21 cellular contexts compared by ENCODE assay signal in the genomic region with DNA sequence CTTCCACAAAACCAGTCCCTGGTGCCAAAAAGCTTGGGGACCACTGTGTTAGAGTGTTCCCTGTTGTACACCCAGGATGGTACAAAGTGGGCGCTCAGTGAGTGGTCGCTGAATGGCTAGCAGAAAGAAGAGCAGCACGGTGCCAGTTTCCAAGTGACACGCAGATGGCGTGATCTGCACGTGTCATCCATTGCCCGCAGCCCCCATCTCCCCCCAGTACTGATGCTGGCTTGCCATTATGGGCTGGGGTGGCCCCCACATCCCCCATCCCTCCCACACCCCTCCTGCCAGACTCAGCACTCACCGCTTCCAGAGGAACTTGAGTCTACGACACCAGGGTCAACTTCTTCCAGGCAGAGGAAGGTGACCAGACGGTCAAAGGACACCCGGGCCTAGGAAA. TPM values are rescaled to one million over a fixed set of nuclear protein-coding genes. Genes with fewer than 3 reads are reported as not detected.
A peak's percentile ranks its signal among the peaks of the same experiment; 100 is the strongest.
DNase-seq lines count a peak whose midpoint lies in the region; ATAC-seq, FAIRE-seq and TF ChIP-seq lines count a peak whose summit lies in the region.
"Had no signal": no experiment of that assay in that cellular context is flagged by ENCODE, and none has a peak within 500 bp of the region (broad histone marks: within the 10 kb centered on the region; RNA-seq: fewer than 3 reads in every experiment).

No MANE protein-coding gene starts in this region.

- no peak overlapping the region for H3K27ac ChIP-seq in HepG2 (ENCODE audit: extremely low read length, insufficient read depth, low read length)
- H3K27ac ChIP-seq in right lobe of liver = no peak overlapping the region
- no peak overlapping the region for H3K27ac ChIP-seq in kidney (ENCODE audit: low read depth in 2 of 2, low read length in 2 of 2)
- peak overlapping the region; percentile 45 for H3K27ac ChIP-seq in neutrophil
- no peak overlapping the region for H3K27ac ChIP-seq in substantia nigra (ENCODE audit: low read depth, low read length, poor library complexity, severe bottlenecking)
- H3K27ac ChIP-seq: 22Rv1; A549; BLaER1 treated with 17β-estradiol and CSF1 and Interleukin-3, amounts not matched to agents 10 nM and 100 nM; C4-2B had no signal

- H3K27ac Mint-ChIP-seq in nephron progenitor cell = no peak overlapping the region
- H3K27ac Mint-ChIP-seq: B cell; CD4-positive, alpha-beta memory T cell; CD8-positive, alpha-beta memory T cell had no signal

- H3K4me3 Mint-ChIP-seq in nephron progenitor cell = no peak overlapping the region
- H3K4me3 Mint-ChIP-seq: B cell; CD4-positive, alpha-beta memory T cell; CD4-positive, CD25-positive, alpha-beta regulatory T cell; CD8-positive, alpha-beta memory T cell had no signal

- H4K20me1 ChIP-seq in HepG2 (ENCODE audit: insufficient read depth, low read length) = 0 out of 2 replicates have a peak, but pooled peaks cover 7% of the 10 kb centered on the region
- H4K20me1 ChIP-seq: BLaER1 treated with 17β-estradiol and CSF1 and Interleukin-3, amounts not matched to agents 10 nM and 100 nM had no signal

- no peak for TF ChIP-seq RAD21 in HepG2 (CRISPR knock-in tag; IDR thresholded peaks at IDR 0.05)

- no peaks in the 10 kb centered on the region for H3K9me3 ChIP-seq in HepG2 (ENCODE audit: low read length)
- H3K9me3 ChIP-seq in right lobe of liver = no peaks in the 10 kb centered on the region
- H3K9me3 ChIP-seq in kidney (ENCODE audit: control insufficient read depth in 1 of 2, low read length in 2 of 2) = no peaks in the 10 kb centered on the region
- H3K9me3 ChIP-seq in neutrophil = no peaks in the 10 kb centered on the region
- H3K9me3 ChIP-seq: A549; BLaER1 treated with 17β-estradiol and CSF1 and Interleukin-3, amounts not matched to agents 10 nM and 100 nM had no signal

- POLR2A ChIA-PET in HepG2 (lab: Yijun Ruan, JAX) = no interaction called here

- H3K79me2 ChIP-seq in HepG2 (ENCODE audit: insufficient read depth, low read length) = no peaks in the 10 kb centered on the region

- TF ChIP-seq EP300 in HepG2 (IDR thresholded peaks at IDR 0.05; ENCODE audit: low read depth in 2 of 2, low read length in 2 of 2) (no peak), HepG2 (CRISPR knock-in tag; IDR thresholded peaks at IDR 0.05; ENCODE audit: borderline replicate concordance) (no peak)

- CTCF ChIA-PET in HepG2 (lab: Yijun Ruan, JAX; ENCODE audit: low intra/inter-chr PET ratio, low total read pairs) = no interaction called here

- in situ Hi-C loops in HepG2 (cut with HindIII; ENCODE audit: extremely low pct_ligation_motif_present, low pct_unique_long_range_greater_than_20kb) = no loop called here

- peaks cover 22% of the 10 kb centered on the region for H3K4me1 Mint-ChIP-seq in nephron progenitor cell
- H3K4me1 Mint-ChIP-seq: B cell; CD8-positive, alpha-beta memory T cell had no signal

- no peaks in the 10 kb centered on the region for H3K27me3 Mint-ChIP-seq in nephron progenitor cell (ENCODE audit: low read depth, poor library complexity)

- H3K36me3 ChIP-seq in HepG2 (replicated peaks in 1 of 2; ENCODE audit: control insufficient read depth in 1 of 2, insufficient read depth in 2 of 2, low read length in 2 of 2) (peaks cover 62 to 82% of the 10 kb centered on the region in 2 experiments), right lobe of liver (peaks cover 0 to 80% (median 24%) of the 10 kb centered on the region in 4 donors), kidney (ENCODE audit: control insufficient read depth in 1 of 2, insufficient read depth in 2 of 2, low read length in 2 of 2) (peaks cover 7 to 31% of the 10 kb centered on the region in 2 donors), neutrophil (peaks cover 35% of the 10 kb centered on the region)
- H3K36me3 ChIP-seq: BLaER1 treated with 17β-estradiol and CSF1 and Interleukin-3, amounts not matched to agents 10 nM and 100 nM had no signal

- no peaks in the 10 kb centered on the region for H3K27me3 ChIP-seq in HepG2 (ENCODE audit: control insufficient read depth in 1 of 2, insufficient read depth in 2 of 2, low read length in 2 of 2)
- no peaks in the 10 kb centered on the region for H3K27me3 ChIP-seq in right lobe of liver
- H3K27me3 ChIP-seq in neutrophil = no peaks in the 10 kb centered on the region
- H3K27me3 ChIP-seq: BLaER1 treated with 17β-estradiol and CSF1 and Interleukin-3, amounts not matched to agents 10 nM and 100 nM had no signal

- H3K9ac ChIP-seq in HepG2 (ENCODE audit: insufficient read depth, low read depth, low read length) (no peak overlapping the region), kidney (ENCODE audit: low read length in 2 of 2) (no peak overlapping the region)
- H3K9ac ChIP-seq: BLaER1 treated with 17β-estradiol and CSF1 and Interleukin-3, amounts not matched to agents 10 nM and 100 nM had no signal

- no TSS peak for BruUV-seq in HepG2 (replicated peaks; lab: Mats Ljungman, UMichigan)

- TF ChIP-seq CTCF in HepG2 (CRISPR knock-in tag; IDR thresholded peaks at IDR 0.05) (no peak), right lobe of liver (IDR thresholded peaks at IDR 0.05) (no peak), kidney (IDR thresholded peaks at IDR 0.05; ENCODE audit: borderline replicate concordance, extremely low read depth, insufficient read depth) (no peak), neutrophil (IDR thresholded peaks at IDR 0.05) (no peak), nephron progenitor cell (IDR thresholded peaks at IDR 0.05) (no peak)

- no peak overlapping the region for H3K4me2 ChIP-seq in HepG2 (ENCODE audit: low read depth, low read length)
- H3K4me2 ChIP-seq: A549; BLaER1 treated with 17β-estradiol and CSF1 and Interleukin-3, amounts not matched to agents 10 nM and 100 nM had no signal

- TF ChIP-seq POLR2A in HepG2 (IDR thresholded peaks at IDR 0.05; ENCODE audit: insufficient read depth in 1 of 2, low read depth in 2 of 2, low read length in 2 of 2) = peak in 1 of 2 experiments; percentile 46; a peak in 1 of 4 replicates
- no peak for TF ChIP-seq POLR2A in right lobe of liver (IDR thresholded peaks at IDR 0.05)

- no peaks in the 10 kb centered on the region for H3K4me1 ChIP-seq in HepG2 (ENCODE audit: insufficient read depth, low read length)
- H3K4me1 ChIP-seq in right lobe of liver = no peaks in the 10 kb centered on the region
- H3K4me1 ChIP-seq in kidney (ENCODE audit: control insufficient read depth in 1 of 2, insufficient read depth in 1 of 2, low read depth in 1 of 2, low read length in 2 of 2) = no peaks in the 10 kb centered on the region
- H3K4me1 ChIP-seq in neutrophil (ENCODE audit: control insufficient read depth in 1 of 2, insufficient read depth in 1 of 2, low read depth in 1 of 2, low read length in 1 of 2) = peaks cover 8 to 17% of the 10 kb centered on the region in 2 experiments
- H3K4me1 ChIP-seq: A549 had no signal

- no peaks in the 10 kb centered on the region for H3K9me3 Mint-ChIP-seq in nephron progenitor cell
- H3K9me3 Mint-ChIP-seq: CD4-positive, alpha-beta memory T cell had no signal

- WGBS in HepG2 (ENCODE audit: low lambda C conversion rate) = 98% methylated on average over 11 of the region's 11 CpGs
- 82% methylated on average over 5 of the region's 11 CpGs for WGBS in right lobe of liver (ENCODE audit: insufficient coverage, low coverage, low lambda C conversion rate, missing lambda C conversion rate)

- no peaks in the 10 kb centered on the region for H3K36me3 Mint-ChIP-seq in nephron progenitor cell (ENCODE audit: low read depth)
- H3K36me3 Mint-ChIP-seq: CD4-positive, alpha-beta memory T cell; CD4-positive, CD25-positive, alpha-beta regulatory T cell; CD8-positive, alpha-beta memory T cell had no signal

- ATAC-seq in HepG2 = no peak
- no peak for ATAC-seq in right lobe of liver

- DNase-seq in HepG2 (ENCODE audit: low spot score) (no peak), right lobe of liver (no peak), dedifferentiated amniotic fluid mesenchymal stem cell (ENCODE audit: extremely low spot score) (peak; percentile 9), kidney (peak; percentile 42), substantia nigra (lab: John Stamatoyannopoulos, UW) (no peak), nephron progenitor cell (no peak), NAMALWA (ENCODE audit: low spot score) (no peak)
- DNase-seq: COR-L47, DMS 273 treated with DMSO at 0.1 percent for 48 hours, DMS79 treated with DMSO at 0.1 percent for 48 hours, GF-D8 had no signal

- no peak for FAIRE-seq in HepG2 (lab: Jason Lieb, UNC)
- FAIRE-seq in kidney (lab: Jason Lieb, UNC) = no peak
- FAIRE-seq: A549 had no signal

- intact Hi-C loops in HepG2 (cut with micrococcal nuclease; ENCODE audit: unreplicated experiment) (loop anchor here (5.0 kb wide), 1 partner anchor 420 kb away; no protein-coding TSS in a partner anchor), right lobe of liver (cut with DNase I) (no loop called here), kidney (cut with DNase I) (no loop called here)

- H3K4me3 ChIP-seq in HepG2 (replicated peaks in 1 of 3; ENCODE audit: insufficient read depth in 1 of 3, low read depth in 2 of 3, low read length in 3 of 3) (no peak overlapping the region), right lobe of liver (no peak overlapping the region), kidney (ENCODE audit: low read length in 2 of 2) (no peak overlapping the region), neutrophil (ENCODE audit: low read depth in 1 of 2, low read length in 1 of 2) (no peak overlapping the region)
- H3K4me3 ChIP-seq: A549; BLaER1 treated with 17β-estradiol and CSF1 and Interleukin-3, amounts not matched to agents 10 nM and 100 nM had no signal

- H2AFZ ChIP-seq in HepG2 (ENCODE audit: low read length) = no peak overlapping the region

RNA-seq across cellular contexts. Expression of a gene that starts 36.5 kb away (rescaled TPM):
- total RNA-seq in HepG2 (2016; rRNA removed; fragmentation: Illumina TruSeq; extraction: Trizol) = 69.0 and 105 TPM in 2 replicates
- 46.6 and 50.0 TPM in 2 replicates for total RNA-seq in HepG2 (2016; cell fraction: cytosol; rRNA removed; fragmentation: Illumina TruSeq; extraction: Trizol; ENCODE audit: low read depth)
- 66.2 and 111 TPM in 2 replicates for total RNA-seq in HepG2 (2016; cell fraction: insoluble cytoplasmic fraction; rRNA removed; fragmentation: Illumina TruSeq; extraction: Trizol)
- total RNA-seq in HepG2 (2016; cell fraction: membrane; rRNA removed; fragmentation: Illumina TruSeq; extraction: Trizol) = 72.4 and 74.0 TPM in 2 replicates
- 130 and 145 TPM in 2 replicates for total RNA-seq in HepG2 (2016; cell fraction: nucleus; rRNA removed; fragmentation: Illumina TruSeq; extraction: Trizol)
- polyA plus RNA-seq in HepG2 (2011; rRNA removed) = 82.4 and 93.6 TPM in 2 replicates
- 54.2 and 60.1 TPM in 2 replicates for polyA plus RNA-seq in HepG2 (2011; cell fraction: cytosol; rRNA removed)
- polyA plus RNA-seq in HepG2 (2011; cell fraction: nucleus; rRNA removed) = 278 and 296 TPM in 2 replicates
- polyA plus RNA-seq in HepG2 (2012) = 40.5 and 55.8 TPM in 2 replicates
- polyA plus RNA-seq in HepG2 (2016; cell fraction: cytosol; fragmentation: Illumina TruSeq; extraction: Trizol; ENCODE audit: low read depth) = 42.5 and 47.9 TPM in 2 replicates
- polyA plus RNA-seq in HepG2 (2016; cell fraction: insoluble cytoplasmic fraction; fragmentation: Illumina TruSeq; extraction: Trizol; ENCODE audit: low read depth) = 81.9 and 89.8 TPM in 2 replicates
- polyA plus RNA-seq in HepG2 (2016; cell fraction: membrane; fragmentation: Illumina TruSeq; extraction: Trizol; ENCODE audit: low read depth) = 76.1 and 80.8 TPM in 2 replicates
- polyA plus RNA-seq in HepG2 (2016; cell fraction: nucleus; fragmentation: Illumina TruSeq; extraction: Trizol; ENCODE audit: insufficient read depth, low read depth) = 234 and 237 TPM in 2 replicates
- 3.8 and 144 TPM in 2 replicates for polyA minus RNA-seq in HepG2 (2011; rRNA and poly(A)+ RNA removed; ENCODE audit: low replicate concordance)
- polyA minus RNA-seq in HepG2 (2011; cell fraction: cytosol; rRNA and poly(A)+ RNA removed) = 22.9 and 30.3 TPM in 2 replicates
- 184 and 244 TPM in 2 replicates for polyA minus RNA-seq in HepG2 (2011; cell fraction: nucleus; rRNA and poly(A)+ RNA removed)
- 100 to 1,000 TPM in 3 of 6 experiments, 10 to 100 TPM in 3; 54.9 to 115 (median 97.1) TPM for total RNA-seq in right lobe of liver
- 7.5 TPM for total RNA-seq in kidney
- 54.5 TPM for polyA plus RNA-seq in kidney (ENCODE audit: insufficient read depth, low read depth, low replicate concordance)
- total RNA-seq: A172; B cell; CD4-positive, alpha-beta memory T cell; CD4-positive, CD25-positive, alpha-beta regulatory T cell; CD8-positive, alpha-beta memory T cell had no signal

RNA-seq across cellular contexts. Expression of a gene that starts 45.5 kb away (rescaled TPM):
- 17.2 and 44.0 TPM in 2 replicates for total RNA-seq in HepG2 (2016; rRNA removed; fragmentation: Illumina TruSeq; extraction: Trizol)
- 31.5 and 33.0 TPM in 2 replicates for total RNA-seq in HepG2 (2016; cell fraction: cytosol; rRNA removed; fragmentation: Illumina TruSeq; extraction: Trizol; ENCODE audit: low read depth)
- 14.3 and 47.7 TPM in 2 replicates for total RNA-seq in HepG2 (2016; cell fraction: insoluble cytoplasmic fraction; rRNA removed; fragmentation: Illumina TruSeq; extraction: Trizol)
- total RNA-seq in HepG2 (2016; cell fraction: membrane; rRNA removed; fragmentation: Illumina TruSeq; extraction: Trizol) = 25.3 and 26.3 TPM in 2 replicates
- 79.2 and 109 TPM in 2 replicates for total RNA-seq in HepG2 (2016; cell fraction: nucleus; rRNA removed; fragmentation: Illumina TruSeq; extraction: Trizol)
- polyA plus RNA-seq in HepG2 (2011; rRNA removed) = 80.8 and 85.8 TPM in 2 replicates
- polyA plus RNA-seq in HepG2 (2011; cell fraction: cytosol; rRNA removed) = 22.4 and 52.5 TPM in 2 replicates
- polyA plus RNA-seq in HepG2 (2011; cell fraction: nucleus; rRNA removed) = 206 and 219 TPM in 2 replicates
- polyA plus RNA-seq in HepG2 (2012) = 98.9 and 131 TPM in 2 replicates
- polyA plus RNA-seq in HepG2 (2016; cell fraction: cytosol; fragmentation: Illumina TruSeq; extraction: Trizol; ENCODE audit: low read depth) = 2.0 and 3.3 TPM in 2 replicates
- polyA plus RNA-seq in HepG2 (2016; cell fraction: insoluble cytoplasmic fraction; fragmentation: Illumina TruSeq; extraction: Trizol; ENCODE audit: low read depth) = 7.8 and 8.3 TPM in 2 replicates
- 3.5 and 4.3 TPM in 2 replicates for polyA plus RNA-seq in HepG2 (2016; cell fraction: membrane; fragmentation: Illumina TruSeq; extraction: Trizol; ENCODE audit: low read depth)
- polyA plus RNA-seq in HepG2 (2016; cell fraction: nucleus; fragmentation: Illumina TruSeq; extraction: Trizol; ENCODE audit: insufficient read depth, low read depth) = 123 and 146 TPM in 2 replicates
- polyA minus RNA-seq in HepG2 (2011; rRNA and poly(A)+ RNA removed; ENCODE audit: low replicate concordance) = 124 and 446 TPM in 2 replicates
- 66.0 and 80.2 TPM in 2 replicates for polyA minus RNA-seq in HepG2 (2011; cell fraction: cytosol; rRNA and poly(A)+ RNA removed)
- 170 and 246 TPM in 2 replicates for polyA minus RNA-seq in HepG2 (2011; cell fraction: nucleus; rRNA and poly(A)+ RNA removed)
- total RNA-seq in right lobe of liver = 10 to 100 TPM; 23.5 to 50.4 (median 31.5) TPM
- 28.4 TPM for total RNA-seq in kidney
- polyA plus RNA-seq in kidney (ENCODE audit: insufficient read depth, low read depth, low replicate concordance) = 11.4 TPM

Comparison
In these comparisons a context has a peak if more than half of its experiments do, and no peak if none do; other contexts are left out.
1. DNase-seq: peak in dedifferentiated amniotic fluid mesenchymal stem cell (single experiment) and kidney (single experiment); none in HepG2 (single experiment), right lobe of liver (0 of 3), substantia nigra (0 of 49), nephron progenitor cell (single experiment) and NAMALWA (single experiment).